ENCODE assay signal across 1 cellular context in the genomic region with DNA sequence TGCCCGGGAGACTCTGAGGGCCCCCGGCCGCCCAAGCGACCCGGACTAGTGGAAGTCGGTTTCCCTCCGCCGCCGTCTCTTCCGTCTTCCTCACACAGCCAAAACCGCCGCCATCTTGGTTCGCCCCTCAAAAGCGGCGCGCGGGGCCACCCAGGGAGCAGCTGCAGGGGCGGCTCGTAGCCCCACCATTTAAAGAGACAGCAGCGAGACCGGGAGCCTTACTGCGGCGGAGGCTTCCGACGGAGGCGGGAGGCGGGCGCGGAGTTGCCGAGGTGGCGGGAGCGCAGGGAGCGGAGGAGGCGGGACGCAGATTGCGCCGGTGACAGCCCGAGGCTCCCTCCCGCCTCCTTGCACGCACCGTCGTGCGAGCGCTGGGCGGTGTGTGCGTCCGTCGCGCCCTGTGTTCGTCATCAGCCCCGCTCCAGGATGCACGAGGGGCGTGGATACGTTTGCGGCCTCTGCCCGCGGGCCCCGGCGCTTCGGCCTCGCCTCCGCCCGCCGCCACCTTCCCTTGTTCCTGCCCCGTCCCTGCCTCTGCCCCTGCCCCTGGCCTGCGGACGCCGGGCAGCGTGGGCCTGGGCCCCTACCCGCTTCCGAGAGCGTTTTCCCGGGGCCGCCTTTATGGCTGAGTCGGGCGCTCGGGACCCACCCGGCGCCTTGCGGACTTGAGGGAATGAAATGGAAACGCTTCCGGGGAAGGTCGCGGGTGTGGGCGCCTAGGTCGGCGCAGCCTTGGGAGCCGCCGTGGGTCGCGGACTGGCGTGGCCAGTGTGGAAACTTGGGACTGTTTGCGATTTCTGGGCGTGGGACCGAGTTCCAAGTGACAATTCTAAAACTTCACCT.
A peak's percentile ranks its signal among the peaks of the same experiment; 100 is the strongest.
TF ChIP-seq lines count a peak whose summit lies in the region.

Gene PPP4R3A, minus strand, starts transcription at position 140 of the 843 bp plus-strand sequence. CDS start 663 bp downstream, outside the sequence.

TF ChIP-seq in K562, 482 proteins besides CTCF, POLR2A, EP300 and RAD21 (continued from another document and continues in another):
- TF ChIP-seq ZNF512 (tag; IDR thresholded peaks at IDR 0.05) (no peak), ZBED1 (IDR thresholded peaks at IDR 0.05) (no peak), IRF9 (tag; IDR thresholded peaks at IDR 0.05) (no peak), ZNF449 (CRISPR knock-in tag; IDR thresholded peaks at IDR 0.05) (no peak), FOS (IDR thresholded peaks at IDR 0.05; ENCODE audit: extremely low read depth, insufficient read length) (no peak), RBM22 (IDR thresholded peaks at IDR 0.05; ENCODE audit: low read depth, low read length, poor library complexity, severe bottlenecking) (no peak), ZNF217 (CRISPR knock-in tag; IDR thresholded peaks at IDR 0.05) (no peak), ARID3A (IDR thresholded peaks at IDR 0.05; ENCODE audit: borderline replicate concordance, low read depth, low read length) (no peak), HINFP (tag; conservative IDR thresholded peaks at IDR 0.05; ENCODE audit: low read depth) (no peak), CCNT2 (IDR thresholded peaks at IDR 0.05; ENCODE audit: borderline replicate concordance, extremely low read depth, insufficient read length, low read depth, low read length) (peak; percentile 35), GATAD2B (IDR thresholded peaks at IDR 0.05; ENCODE audit: borderline replicate concordance) (no peak), DDX20 (tag; IDR thresholded peaks at IDR 0.05; ENCODE audit: low read depth) (no peak), RFX1 (IDR thresholded peaks at IDR 0.05) (no peak), ATF7 (IDR thresholded peaks at IDR 0.05) (peak; percentile 76), E2F4 (CRISPR knock-in tag; IDR thresholded peaks at IDR 0.05; ENCODE audit: low read depth) (peak; percentile 71; the same call in 1 of the 2 replicates), ZNF263 (CRISPR knock-in tag; IDR thresholded peaks at IDR 0.05; ENCODE audit: borderline replicate concordance) (no peak; the same call in 1 of the 2 replicates), ZFP1 (CRISPR knock-in tag; IDR thresholded peaks at IDR 0.05) (no peak), POLR3G (IDR thresholded peaks at IDR 0.05; ENCODE audit: extremely low read depth, insufficient read length, insufficient replicate concordance) (no peak), ZNF639 (CRISPR knock-in tag; conservative IDR thresholded peaks at IDR 0.05 in 1 of 2, IDR thresholded peaks at IDR 0.05 in 1 of 2) (peak in 1 of 2 experiments; percentile 99; a peak in 2 of 4 replicates), CBFB (CRISPR knock-in tag; IDR thresholded peaks at IDR 0.05) (no peak), LEF1 (IDR thresholded peaks at IDR 0.05) (no peak), SMARCE1 (IDR thresholded peaks at IDR 0.05) (no peak), PCBP2 (IDR thresholded peaks at IDR 0.05; ENCODE audit: low read depth, low read length, poor library complexity, severe bottlenecking) (no peak), TGIF2 (CRISPR knock-in tag; IDR thresholded peaks at IDR 0.05) (no peak), ZNF79 (CRISPR knock-in tag; IDR thresholded peaks at IDR 0.05; ENCODE audit: low read depth) (no peak), NCOA6 (IDR thresholded peaks at IDR 0.05) (peak; percentile 79; the same call in 1 of the 2 replicates), GABPB2 (CRISPR knock-in tag; conservative IDR thresholded peaks at IDR 0.05) (no peak), MAZ (CRISPR knock-in tag; conservative IDR thresholded peaks at IDR 0.05 in 1 of 2, IDR thresholded peaks at IDR 0.05 in 1 of 2) (peak; percentile 85 to 94)
- TF ChIP-seq, protein P1, sequence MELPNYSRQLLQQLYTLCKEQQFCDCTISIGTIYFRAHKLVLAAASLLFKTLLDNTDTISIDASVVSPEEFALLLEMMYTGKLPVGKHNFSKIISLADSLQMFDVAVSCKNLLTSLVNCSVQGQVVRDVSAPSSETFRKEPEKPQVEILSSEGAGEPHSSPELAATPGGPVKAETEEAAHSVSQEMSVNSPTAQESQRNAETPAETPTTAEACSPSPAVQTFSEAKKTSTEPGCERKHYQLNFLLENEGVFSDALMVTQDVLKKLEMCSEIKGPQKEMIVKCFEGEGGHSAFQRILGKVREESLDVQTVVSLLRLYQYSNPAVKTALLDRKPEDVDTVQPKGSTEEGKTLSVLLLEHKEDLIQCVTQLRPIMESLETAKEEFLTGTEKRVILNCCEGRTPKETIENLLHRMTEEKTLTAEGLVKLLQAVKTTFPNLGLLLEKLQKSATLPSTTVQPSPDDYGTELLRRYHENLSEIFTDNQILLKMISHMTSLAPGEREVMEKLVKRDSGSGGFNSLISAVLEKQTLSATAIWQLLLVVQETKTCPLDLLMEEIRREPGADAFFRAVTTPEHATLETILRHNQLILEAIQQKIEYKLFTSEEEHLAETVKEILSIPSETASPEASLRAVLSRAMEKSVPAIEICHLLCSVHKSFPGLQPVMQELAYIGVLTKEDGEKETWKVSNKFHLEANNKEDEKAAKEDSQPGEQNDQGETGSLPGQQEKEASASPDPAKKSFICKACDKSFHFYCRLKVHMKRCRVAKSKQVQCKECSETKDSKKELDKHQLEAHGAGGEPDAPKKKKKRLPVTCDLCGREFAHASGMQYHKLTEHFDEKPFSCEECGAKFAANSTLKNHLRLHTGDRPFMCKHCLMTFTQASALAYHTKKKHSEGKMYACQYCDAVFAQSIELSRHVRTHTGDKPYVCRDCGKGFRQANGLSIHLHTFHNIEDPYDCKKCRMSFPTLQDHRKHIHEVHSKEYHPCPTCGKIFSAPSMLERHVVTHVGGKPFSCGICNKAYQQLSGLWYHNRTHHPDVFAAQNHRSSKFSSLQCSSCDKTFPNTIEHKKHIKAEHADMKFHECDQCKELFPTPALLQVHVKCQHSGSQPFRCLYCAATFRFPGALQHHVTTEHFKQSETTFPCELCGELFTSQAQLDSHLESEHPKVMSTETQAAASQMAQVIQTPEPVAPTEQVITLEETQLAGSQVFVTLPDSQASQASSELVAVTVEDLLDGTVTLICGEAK (IDR thresholded peaks at IDR 0.05): peak; percentile 68
- TF ChIP-seq, protein P1 (CRISPR knock-in tag; IDR thresholded peaks at IDR 0.05): no peak
- TF ChIP-seq, protein P2, sequence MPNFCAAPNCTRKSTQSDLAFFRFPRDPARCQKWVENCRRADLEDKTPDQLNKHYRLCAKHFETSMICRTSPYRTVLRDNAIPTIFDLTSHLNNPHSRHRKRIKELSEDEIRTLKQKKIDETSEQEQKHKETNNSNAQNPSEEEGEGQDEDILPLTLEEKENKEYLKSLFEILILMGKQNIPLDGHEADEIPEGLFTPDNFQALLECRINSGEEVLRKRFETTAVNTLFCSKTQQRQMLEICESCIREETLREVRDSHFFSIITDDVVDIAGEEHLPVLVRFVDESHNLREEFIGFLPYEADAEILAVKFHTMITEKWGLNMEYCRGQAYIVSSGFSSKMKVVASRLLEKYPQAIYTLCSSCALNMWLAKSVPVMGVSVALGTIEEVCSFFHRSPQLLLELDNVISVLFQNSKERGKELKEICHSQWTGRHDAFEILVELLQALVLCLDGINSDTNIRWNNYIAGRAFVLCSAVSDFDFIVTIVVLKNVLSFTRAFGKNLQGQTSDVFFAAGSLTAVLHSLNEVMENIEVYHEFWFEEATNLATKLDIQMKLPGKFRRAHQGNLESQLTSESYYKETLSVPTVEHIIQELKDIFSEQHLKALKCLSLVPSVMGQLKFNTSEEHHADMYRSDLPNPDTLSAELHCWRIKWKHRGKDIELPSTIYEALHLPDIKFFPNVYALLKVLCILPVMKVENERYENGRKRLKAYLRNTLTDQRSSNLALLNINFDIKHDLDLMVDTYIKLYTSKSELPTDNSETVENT (CRISPR knock-in tag; IDR thresholded peaks at IDR 0.05): peak; percentile 66; the same call in 1 of the 2 replicates
